Comparison of ENCODE assay signal across 8 cellular contexts in genomic region chr18:56869189-56869777, GRCh38.
A peak's percentile ranks its signal among the peaks of the same experiment; 100 is the strongest.
DNase-seq lines count a peak whose midpoint lies in the region; ATAC-seq and TF ChIP-seq lines count a peak whose summit lies in the region.

No MANE protein-coding gene starts in this region.

- H3K27ac ChIP-seq in breast epithelium (no peak overlapping the region), right lobe of liver (no peak overlapping the region)

- TF ChIP-seq POLR2A in breast epithelium (IDR thresholded peaks at IDR 0.05) (no peak), right lobe of liver (IDR thresholded peaks at IDR 0.05) (no peak)

- ATAC-seq in GM18861 (IDR thresholded peaks at IDR 0.05; ENCODE audit: unreplicated experiment) (peak; percentile 62), HG03521 (IDR thresholded peaks at IDR 0.05; ENCODE audit: unreplicated experiment) (peak; percentile 78), right lobe of liver (peak; percentile 85 to 90 (median 87))

- no peaks in the 10 kb centered on the region for H3K4me1 ChIP-seq in BE2C
- no peaks in the 10 kb centered on the region for H3K4me1 ChIP-seq in breast epithelium
- peaks cover 0 to 23% (median 3%) of the 10 kb centered on the region in 4 donors for H3K4me1 ChIP-seq in right lobe of liver

- TF ChIP-seq CTCF in BE2C (IDR thresholded peaks at IDR 0.05; ENCODE audit: low read depth, low read length): peak; percentile 68
- peak; percentile 7 to 57 (median 32) for TF ChIP-seq CTCF in breast epithelium (IDR thresholded peaks at IDR 0.05)
- TF ChIP-seq CTCF in right lobe of liver (IDR thresholded peaks at IDR 0.05): peak; percentile 74 to 82 (median 79)

- DNase-seq in BE2C (no peak), NCI-H748 (lab: John Stamatoyannopoulos, UW; ENCODE audit: unreplicated experiment) (peak; percentile 87), breast epithelium (ENCODE audit: low spot score in 2 of 2) (no peak), right lobe of liver (no peak), activated gamma-delta T cell treated with Interleukin-2 at 50 U/mL for 16 hours (no peak), mesenteric fat pad (ENCODE audit: low spot score) (no peak)

- H3K36me3 ChIP-seq in BE2C (no peaks in the 10 kb centered on the region), breast epithelium (no peaks in the 10 kb centered on the region), right lobe of liver (no peaks in the 10 kb centered on the region)

- H3K27me3 ChIP-seq in BE2C (no peaks in the 10 kb centered on the region), breast epithelium (no peaks in the 10 kb centered on the region), right lobe of liver (no peaks in the 10 kb centered on the region)

- no peaks in the 10 kb centered on the region for H3K9me3 ChIP-seq in BE2C
- no peaks in the 10 kb centered on the region for H3K9me3 ChIP-seq in breast epithelium
- H3K9me3 ChIP-seq in right lobe of liver: no peaks in the 10 kb centered on the region

- intact Hi-C loops in breast epithelium (cut with DNase I; ENCODE audit: low total_unique reads) (no loop called here), right lobe of liver (cut with DNase I) (no loop called here)

- H3K4me3 ChIP-seq in BE2C (ENCODE audit: low read depth, low read length) (no peak overlapping the region), breast epithelium (no peak overlapping the region), right lobe of liver (no peak overlapping the region)

- WGBS in right lobe of liver (ENCODE audit: insufficient coverage, low coverage, low lambda C conversion rate, missing lambda C conversion rate): 21% methylated on average over 2 of the region's 2 CpGs
